Comparison of ENCODE assay signal across 2 cellular contexts in genomic region chr21:36321325-36322082, GRCh38.
TF ChIP-seq lines count a peak whose summit lies in the region.

No MANE protein-coding gene starts in this region.

TF ChIP-seq in GM23338, 12 proteins besides CTCF, POLR2A, EP300 and RAD21:
- TF ChIP-seq REST (IDR thresholded peaks at IDR 0.05; ENCODE audit: unreplicated experiment): no peak
- no peak for TF ChIP-seq STAT1 (IDR thresholded peaks at IDR 0.05; ENCODE audit: unreplicated experiment)
- TF ChIP-seq ZNF114 (CRISPR knock-in tag; IDR thresholded peaks at IDR 0.05): no peak
- no peak for TF ChIP-seq NANOG (IDR thresholded peaks at IDR 0.05; ENCODE audit: borderline replicate concordance)
- no peak for TF ChIP-seq EZH2phosphoT487 (IDR thresholded peaks at IDR 0.05; ENCODE audit: unreplicated experiment)
- TF ChIP-seq ZNF331 (CRISPR knock-in tag; IDR thresholded peaks at IDR 0.05; ENCODE audit: low read depth): no peak
- no peak for TF ChIP-seq EZH2 (IDR thresholded peaks at IDR 0.05; ENCODE audit: low read depth, unreplicated experiment)
- TF ChIP-seq CREB1 (CRISPR knock-in tag; IDR thresholded peaks at IDR 0.05; ENCODE audit: low read depth): no peak
- TF ChIP-seq, protein P1, sequence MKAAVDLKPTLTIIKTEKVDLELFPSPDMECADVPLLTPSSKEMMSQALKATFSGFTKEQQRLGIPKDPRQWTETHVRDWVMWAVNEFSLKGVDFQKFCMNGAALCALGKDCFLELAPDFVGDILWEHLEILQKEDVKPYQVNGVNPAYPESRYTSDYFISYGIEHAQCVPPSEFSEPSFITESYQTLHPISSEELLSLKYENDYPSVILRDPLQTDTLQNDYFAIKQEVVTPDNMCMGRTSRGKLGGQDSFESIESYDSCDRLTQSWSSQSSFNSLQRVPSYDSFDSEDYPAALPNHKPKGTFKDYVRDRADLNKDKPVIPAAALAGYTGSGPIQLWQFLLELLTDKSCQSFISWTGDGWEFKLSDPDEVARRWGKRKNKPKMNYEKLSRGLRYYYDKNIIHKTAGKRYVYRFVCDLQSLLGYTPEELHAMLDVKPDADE (IDR thresholded peaks at IDR 0.05): no peak
- no peak for TF ChIP-seq JUNB (IDR thresholded peaks at IDR 0.05; ENCODE audit: unreplicated experiment)
- TF ChIP-seq ZNF462 (CRISPR knock-in tag; IDR thresholded peaks at IDR 0.05): no peak
- no peak for TF ChIP-seq POLR2AphosphoS5 (IDR thresholded peaks at IDR 0.05; ENCODE audit: low read depth)
TF ChIP-seq in GM23338: peak in this region for 0.

TF ChIP-seq in HepG2, 621 proteins besides CTCF, POLR2A, EP300 and RAD21:
- peak; percentile 7; the same call in 1 of the 2 replicates for TF ChIP-seq MED1 (CRISPR knock-in tag; IDR thresholded peaks at IDR 0.05)
- TF ChIP-seq HMGXB4 (CRISPR knock-in tag; IDR thresholded peaks at IDR 0.05; ENCODE audit: borderline replicate concordance in 1 of 2, low read depth in 1 of 2): 0 out of 4 replicates have a peak, but pooled peaks of 1 of the 2 experiments have one; percentile 27
- TF ChIP-seq SMAD1 (CRISPR knock-in tag; IDR thresholded peaks at IDR 0.05; ENCODE audit: borderline replicate concordance, low read depth): no peak
- TF ChIP-seq HDAC1 (CRISPR knock-in tag; IDR thresholded peaks at IDR 0.05): peak; percentile 31; the same call in 1 of the 2 replicates
- TF ChIP-seq FOXP1 (IDR thresholded peaks at IDR 0.05): no peak
- peak; percentile 6; the same call in 1 of the 2 replicates for TF ChIP-seq FOXP1 (CRISPR knock-in tag; IDR thresholded peaks at IDR 0.05)
- TF ChIP-seq PCBP2 (optimal IDR thresholded peaks at IDR 0.05; ENCODE audit: low read depth, low read length, poor library complexity, severe bottlenecking): peak; percentile 55
- 0 out of 2 replicates have a peak, but pooled peaks have one; percentile 56 for TF ChIP-seq ZNF775 (CRISPR knock-in tag; IDR thresholded peaks at IDR 0.05; ENCODE audit: borderline replicate concordance)
- TF ChIP-seq SP5 (CRISPR knock-in tag; IDR thresholded peaks at IDR 0.05; ENCODE audit: borderline replicate concordance, low read depth): no peak
- TF ChIP-seq ZNF10 (CRISPR knock-in tag; IDR thresholded peaks at IDR 0.05; ENCODE audit: borderline replicate concordance, low read depth): no peak
- peak; percentile 52; the same call in 1 of the 2 replicates for TF ChIP-seq ZFX (CRISPR knock-in tag; IDR thresholded peaks at IDR 0.05; ENCODE audit: low read depth)
- TF ChIP-seq ZBTB26 (CRISPR knock-in tag; IDR thresholded peaks at IDR 0.05; ENCODE audit: borderline replicate concordance): no peak
- TF ChIP-seq ZSCAN29 (CRISPR knock-in tag; conservative IDR thresholded peaks at IDR 0.05): peak; percentile 94
- peak; percentile 26; the same call in 1 of the 2 replicates for TF ChIP-seq GMEB1 (CRISPR knock-in tag; IDR thresholded peaks at IDR 0.05; ENCODE audit: borderline replicate concordance)
- no peak for TF ChIP-seq NR2F6 (IDR thresholded peaks at IDR 0.05)
- no peak for TF ChIP-seq NR2F6 (CRISPR knock-in tag; IDR thresholded peaks at IDR 0.05)
- TF ChIP-seq ZNF788 (CRISPR knock-in tag; IDR thresholded peaks at IDR 0.05; ENCODE audit: borderline replicate concordance): no peak
- TF ChIP-seq ONECUT2 (CRISPR knock-in tag; IDR thresholded peaks at IDR 0.05): 0 out of 2 replicates have a peak, but pooled peaks have one; percentile 39
- 0 out of 2 replicates have a peak, but pooled peaks have one; percentile 21 for TF ChIP-seq ZFAT (CRISPR knock-in tag; conservative IDR thresholded peaks at IDR 0.05)
- TF ChIP-seq, protein P2, sequence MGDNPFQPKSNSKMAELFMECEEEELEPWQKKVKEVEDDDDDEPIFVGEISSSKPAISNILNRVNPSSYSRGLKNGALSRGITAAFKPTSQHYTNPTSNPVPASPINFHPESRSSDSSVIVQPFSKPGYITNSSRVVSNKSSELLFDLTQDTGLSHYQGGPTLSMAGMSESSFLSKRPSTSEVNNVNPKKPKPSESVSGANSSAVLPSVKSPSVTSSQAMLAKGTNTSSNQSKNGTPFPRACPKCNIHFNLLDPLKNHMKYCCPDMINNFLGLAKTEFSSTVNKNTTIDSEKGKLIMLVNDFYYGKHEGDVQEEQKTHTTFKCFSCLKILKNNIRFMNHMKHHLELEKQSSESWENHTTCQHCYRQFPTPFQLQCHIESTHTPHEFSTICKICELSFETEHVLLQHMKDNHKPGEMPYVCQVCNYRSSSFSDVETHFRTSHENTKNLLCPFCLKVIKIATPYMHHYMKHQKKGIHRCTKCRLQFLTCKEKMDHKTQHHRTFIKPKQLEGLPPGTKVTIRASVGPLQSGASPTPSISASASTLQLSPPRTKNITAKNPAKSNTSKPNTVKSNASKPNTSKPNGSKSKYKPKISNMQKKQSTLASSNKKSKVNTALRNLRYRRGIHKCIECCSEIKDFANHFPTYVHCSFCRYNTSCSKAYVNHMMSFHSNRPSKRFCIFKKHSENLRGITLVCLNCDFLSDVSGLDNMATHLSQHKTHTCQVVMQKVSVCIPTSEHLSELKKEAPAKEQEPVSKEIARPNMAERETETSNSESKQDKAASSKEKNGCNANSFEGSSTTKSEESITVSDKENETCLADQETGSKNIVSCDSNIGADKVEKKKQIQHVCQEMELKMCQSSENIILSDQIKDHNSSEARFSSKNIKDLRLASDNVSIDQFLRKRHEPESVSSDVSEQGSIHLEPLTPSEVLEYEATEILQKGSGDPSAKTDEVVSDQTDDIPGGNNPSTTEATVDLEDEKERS (CRISPR knock-in tag; IDR thresholded peaks at IDR 0.05): no peak
- no peak for TF ChIP-seq YEATS4 (CRISPR knock-in tag; IDR thresholded peaks at IDR 0.05; ENCODE audit: borderline replicate concordance)
- peak; percentile 48 for TF ChIP-seq HNRNPK (IDR thresholded peaks at IDR 0.05; ENCODE audit: low read depth, low read length, poor library complexity, severe bottlenecking)
- TF ChIP-seq, protein P3, sequence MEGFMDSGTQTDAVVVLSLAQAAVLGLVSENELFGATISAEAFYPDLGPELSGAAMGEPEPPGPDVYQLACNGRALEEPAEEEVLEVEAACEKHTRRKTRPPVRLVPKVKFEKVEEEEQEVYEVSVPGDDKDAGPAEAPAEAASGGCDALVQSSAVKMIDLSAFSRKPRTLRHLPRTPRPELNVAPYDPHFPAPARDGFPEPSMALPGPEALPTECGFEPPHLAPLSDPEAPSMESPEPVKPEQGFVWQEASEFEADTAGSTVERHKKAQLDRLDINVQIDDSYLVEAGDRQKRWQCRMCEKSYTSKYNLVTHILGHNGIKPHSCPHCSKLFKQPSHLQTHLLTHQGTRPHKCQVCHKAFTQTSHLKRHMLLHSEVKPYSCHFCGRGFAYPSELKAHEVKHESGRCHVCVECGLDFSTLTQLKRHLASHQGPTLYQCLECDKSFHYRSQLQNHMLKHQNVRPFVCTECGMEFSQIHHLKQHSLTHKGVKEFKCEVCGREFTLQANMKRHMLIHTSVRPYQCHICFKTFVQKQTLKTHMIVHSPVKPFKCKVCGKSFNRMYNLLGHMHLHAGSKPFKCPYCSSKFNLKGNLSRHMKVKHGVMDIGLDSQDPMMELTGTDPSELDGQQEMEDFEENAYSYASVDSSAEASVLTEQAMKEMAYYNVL (CRISPR knock-in tag; IDR thresholded peaks at IDR 0.05; ENCODE audit: borderline replicate concordance): no peak
- TF ChIP-seq LCORL (IDR thresholded peaks at IDR 0.05): 0 out of 2 replicates have a peak, but pooled peaks have one; percentile 34
- no peak for TF ChIP-seq LCORL (CRISPR knock-in tag; IDR thresholded peaks at IDR 0.05)
- TF ChIP-seq ZNF260 (CRISPR knock-in tag; IDR thresholded peaks at IDR 0.05; ENCODE audit: borderline replicate concordance, low read depth): no peak
- peak; percentile 35 for TF ChIP-seq SAP130 (CRISPR knock-in tag; IDR thresholded peaks at IDR 0.05; ENCODE audit: low read depth)
- TF ChIP-seq RELA (CRISPR knock-in tag; IDR thresholded peaks at IDR 0.05): no peak
- TF ChIP-seq ZNF713 (CRISPR knock-in tag; IDR thresholded peaks at IDR 0.05): no peak
- TF ChIP-seq RBM22 (optimal IDR thresholded peaks at IDR 0.05; ENCODE audit: low read length): no peak
- TF ChIP-seq ZMYM4 (CRISPR knock-in tag; IDR thresholded peaks at IDR 0.05): no peak
- TF ChIP-seq NFATC3 (CRISPR knock-in tag; IDR thresholded peaks at IDR 0.05): peak; percentile 73; the same call in 1 of the 2 replicates
- no peak for TF ChIP-seq ZNF550 (CRISPR knock-in tag; IDR thresholded peaks at IDR 0.05; ENCODE audit: borderline replicate concordance)
- TF ChIP-seq FOXM1 (CRISPR knock-in tag; IDR thresholded peaks at IDR 0.05): no peak
